In the genomic region with DNA sequence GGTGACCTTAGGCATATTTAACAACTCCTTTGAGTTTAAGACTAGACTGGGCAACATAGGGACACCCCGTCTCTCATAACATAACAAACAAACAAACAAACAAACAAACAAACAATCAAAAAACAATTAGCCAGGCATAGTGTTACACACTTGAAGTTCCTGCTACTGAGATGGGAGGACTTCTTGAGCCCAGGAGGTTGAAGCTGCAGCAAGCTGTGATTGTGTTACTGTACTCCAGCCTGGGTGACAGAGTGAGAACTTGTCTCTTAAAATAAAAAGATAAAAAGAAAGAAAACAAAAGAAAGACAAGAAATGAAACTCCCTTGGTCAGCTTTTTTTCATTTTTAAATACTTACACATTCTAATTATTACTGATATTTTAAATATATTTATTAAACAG, we compare ENCODE assay signal across 31 cellular contexts.
"Had no signal": no experiment of that assay in that cellular context is flagged by ENCODE, and none has a peak within 500 bp of the region (broad histone marks: within the 10 kb centered on the region; RNA-seq: fewer than 3 reads in every experiment).

No MANE protein-coding gene starts in this region.

- H3K27ac Mint-ChIP-seq: activated B cell treated with CpG ODN at 0.5 μM for 24 hours; activated CD4-positive, alpha-beta T cell treated with anti-CD3 and anti-CD28 coated beads for 36 hours; activated naive CD4-positive, alpha-beta T cell treated with anti-CD3 and anti-CD28 coated beads, Interleukin-2, amount 50 U/mL, for 72 hours; activated T-helper 1 cell treated with anti-CD3 and anti-CD28 coated beads, Interleukin-12 subunit alpha, Interleukin-12 subunit beta, Interleukin-2, Interleukin-4 antibody, amounts not matched to agents 30 ng/mL and 10 ng/mL and 1 ng/mL, durations not matched to agents 14 hours and 24 hours and 36 hours; endodermal cell; stimulated activated naive B cell treated with anti-CD40 and anti-IgM and Interleukin-4, amounts not matched to agents 10 μg/mL and 1 μg/mL and 100 μg/mL, for 72 hours; T-helper 17 cell had no signal

- H3K27ac ChIP-seq: breast epithelium, parathyroid adenoma, psoas muscle, sigmoid colon, stomach, suprapubic skin, tibial nerve had no signal

- H3K4me1 Mint-ChIP-seq: activated B cell treated with CpG ODN at 0.5 μM for 24 hours, endodermal cell, neural crest cell had no signal

- H3K27me3 ChIP-seq: breast epithelium, sigmoid colon, stomach, suprapubic skin, tibial nerve had no signal

- DNase-seq: activated B cell treated with CpG ODN at 0.5 μM for 24 hours; activated CD4-positive, alpha-beta T cell treated with anti-CD3 and anti-CD28 coated beads for 36 hours; activated CD4-positive, alpha-beta T cell treated with anti-CD3 and anti-CD28 coated beads, Interleukin-2, amount 50 U/mL, for 48 hours; activated gamma-delta T cell treated with Interleukin-2 at 50 U/mL for 16 hours; central memory CD4-positive, alpha-beta T cell; endodermal cell; foreskin fibroblast; head of caudate nucleus; hippocampal formation; left cardiac atrium; left ventricle myocardium superior; mucosa of descending colon; occipital lobe; psoas muscle; sigmoid colon; small intestine; stimulated activated CD4-positive, alpha-beta T cell treated with anti-CD3 and anti-CD28 coated beads, Interleukin-4, amount 100 ng/mL, for 4 hours; stimulated activated CD8-positive, alpha-beta memory T cell treated with anti-CD3 and anti-CD28 coated beads, Interleukin-4, amount 100 ng/mL, for 48 hours; stimulated activated naive B cell treated with anti-CD40 and anti-IgM and Interleukin-4, amounts not matched to agents 10 μg/mL and 1 μg/mL and 100 μg/mL, for 72 hours; stomach; SW 1271; T-helper 17 cell; T1000 had no signal

- H3K36me3 ChIP-seq: breast epithelium, sigmoid colon, stomach, suprapubic skin, tibial nerve had no signal

- H3K9me3 Mint-ChIP-seq: activated B cell treated with CpG ODN at 0.5 μM for 24 hours; activated T-helper 1 cell treated with anti-CD3 and anti-CD28 coated beads, Interleukin-12 subunit alpha, Interleukin-12 subunit beta, Interleukin-2, Interleukin-4 antibody, amounts not matched to agents 30 ng/mL and 10 ng/mL and 1 ng/mL, durations not matched to agents 14 hours and 24 hours and 36 hours; endodermal cell; stimulated activated naive B cell treated with anti-CD40 and anti-IgM and Interleukin-4, amounts not matched to agents 10 μg/mL and 1 μg/mL and 100 μg/mL, for 72 hours had no signal

- H3K27me3 Mint-ChIP-seq: activated B cell treated with CpG ODN at 0.5 μM for 24 hours; activated CD4-positive, alpha-beta T cell treated with anti-CD3 and anti-CD28 coated beads for 36 hours; stimulated activated naive B cell treated with anti-CD40 and anti-IgM and Interleukin-4, amounts not matched to agents 10 μg/mL and 1 μg/mL and 100 μg/mL, for 72 hours; T-helper 17 cell had no signal

- H3K9me3 ChIP-seq: breast epithelium, mucosa of descending colon, psoas muscle, sigmoid colon, stomach, suprapubic skin, tibial nerve had no signal

- H3K4me1 ChIP-seq: breast epithelium, parathyroid adenoma, psoas muscle, sigmoid colon, stomach, suprapubic skin, tibial nerve had no signal

- H3K36me3 Mint-ChIP-seq: activated naive CD4-positive, alpha-beta T cell treated with anti-CD3 and anti-CD28 coated beads, Interleukin-2, amount 50 U/mL, for 72 hours; stimulated activated naive B cell treated with anti-CD40 and anti-IgM and Interleukin-4, amounts not matched to agents 10 μg/mL and 1 μg/mL and 100 μg/mL, for 72 hours had no signal

- ATAC-seq: activated CD4-positive, alpha-beta T cell treated with anti-CD3 and anti-CD28 coated beads for 36 hours; esophagus mucosa; left cardiac atrium; left ventricle myocardium superior; mucosa of descending colon; psoas muscle; stimulated activated naive B cell treated with anti-CD40 and anti-IgM and Interleukin-4, amounts not matched to agents 10 μg/mL and 1 μg/mL and 100 μg/mL, for 72 hours; T-helper 17 cell had no signal

- H3K4me3 ChIP-seq: breast epithelium, mucosa of descending colon, psoas muscle, sigmoid colon, stomach, suprapubic skin, tibial nerve had no signal

- H3K4me3 Mint-ChIP-seq: activated B cell treated with CpG ODN at 0.5 μM for 24 hours; activated CD4-positive, alpha-beta T cell treated with anti-CD3 and anti-CD28 coated beads for 36 hours; activated T-helper 1 cell treated with anti-CD3 and anti-CD28 coated beads, Interleukin-12 subunit alpha, Interleukin-12 subunit beta, Interleukin-2, Interleukin-4 antibody, amounts not matched to agents 30 ng/mL and 10 ng/mL and 1 ng/mL, durations not matched to agents 14 hours and 24 hours and 36 hours; endodermal cell; stimulated activated naive B cell treated with anti-CD40 and anti-IgM and Interleukin-4, amounts not matched to agents 10 μg/mL and 1 μg/mL and 100 μg/mL, for 72 hours; T-helper 17 cell had no signal
